24 cellular contexts compared by ENCODE assay signal in the genomic region with DNA sequence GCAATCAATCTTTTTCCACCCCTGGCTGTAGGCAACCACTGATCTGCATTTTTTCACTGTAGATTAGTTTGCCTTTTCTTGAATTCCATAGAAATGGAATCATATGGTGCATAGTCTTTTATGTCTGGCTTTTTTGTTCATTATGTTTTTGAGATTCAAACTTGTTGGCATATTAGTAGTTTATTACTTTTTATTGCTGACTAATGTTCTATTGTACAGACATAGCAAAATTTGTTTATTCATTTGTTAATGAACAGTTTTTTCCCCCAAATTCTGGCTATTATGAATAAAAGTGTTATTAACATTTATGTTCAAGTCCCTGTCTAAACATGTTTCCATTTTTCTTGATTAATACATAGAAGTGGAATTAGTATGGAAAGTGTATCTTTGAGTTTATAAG.
"Had no signal": no experiment of that assay in that cellular context is flagged by ENCODE, and none has a peak within 500 bp of the region (broad histone marks: within the 10 kb centered on the region; RNA-seq: fewer than 3 reads in every experiment).

No MANE protein-coding gene starts in this region.

- H3K79me2 ChIP-seq: hepatocyte had no signal

- H3K36me3 ChIP-seq: esophagus muscularis mucosa, gastrocnemius medialis, heart right ventricle, left lung, lower lobe of right lung had no signal

- H3K9me3 ChIP-seq: esophagus muscularis mucosa, gastrocnemius medialis, lower lobe of right lung had no signal

- H3K27ac Mint-ChIP-seq: immature natural killer cell; mesothelial cell of epicardium; naive thymus-derived CD4-positive, alpha-beta T cell had no signal

- H3K4me1 ChIP-seq: esophagus muscularis mucosa, foreskin keratinocyte, gastrocnemius medialis, heart right ventricle, left lung, lower lobe of right lung had no signal

- H3K4me3 Mint-ChIP-seq: immature natural killer cell; mesothelial cell of epicardium; naive thymus-derived CD4-positive, alpha-beta T cell had no signal

- H3K4me3 ChIP-seq: coronary artery, dorsolateral prefrontal cortex, esophagus muscularis mucosa, gastrocnemius medialis, heart right ventricle, hepatocyte, left lung, lower lobe of right lung had no signal

- H3K4me2 ChIP-seq: hepatocyte had no signal

- DNase-seq: dermis blood vessel endothelial cell; dorsolateral prefrontal cortex; effector CD4-positive, alpha-beta T cell; effector memory CD4-positive, alpha-beta T cell; foreskin keratinocyte; gastrocnemius medialis; glutamatergic neuron; head of caudate nucleus; heart right ventricle; hypothalamus; immature natural killer cell; left cardiac atrium; left lung; left ventricle myocardium superior; lower lobe of right lung; mesenchymal stem cell; naive thymus-derived CD4-positive, alpha-beta T cell had no signal

- H3K27me3 ChIP-seq: dorsolateral prefrontal cortex, esophagus muscularis mucosa, foreskin keratinocyte, gastrocnemius medialis, heart right ventricle, hepatocyte, left lung had no signal

- H3K27ac ChIP-seq: coronary artery, dorsolateral prefrontal cortex, esophagus muscularis mucosa, foreskin keratinocyte, gastrocnemius medialis, heart right ventricle, hepatocyte, left lung, lower lobe of right lung had no signal

- H2AFZ ChIP-seq: hepatocyte had no signal

- FAIRE-seq: colon, endothelial cell of umbilical vein, keratinocyte had no signal

- ATAC-seq: foreskin keratinocyte; gastrocnemius medialis; heart right ventricle; left cardiac atrium; left lung; left ventricle myocardium superior; lower lobe of right lung; naive thymus-derived CD4-positive, alpha-beta T cell had no signal

- H3K4me1 Mint-ChIP-seq: immature natural killer cell; mesothelial cell of epicardium; naive thymus-derived CD4-positive, alpha-beta T cell had no signal
